Comparison of ENCODE assay signal across 20 cellular contexts in the genomic region with DNA sequence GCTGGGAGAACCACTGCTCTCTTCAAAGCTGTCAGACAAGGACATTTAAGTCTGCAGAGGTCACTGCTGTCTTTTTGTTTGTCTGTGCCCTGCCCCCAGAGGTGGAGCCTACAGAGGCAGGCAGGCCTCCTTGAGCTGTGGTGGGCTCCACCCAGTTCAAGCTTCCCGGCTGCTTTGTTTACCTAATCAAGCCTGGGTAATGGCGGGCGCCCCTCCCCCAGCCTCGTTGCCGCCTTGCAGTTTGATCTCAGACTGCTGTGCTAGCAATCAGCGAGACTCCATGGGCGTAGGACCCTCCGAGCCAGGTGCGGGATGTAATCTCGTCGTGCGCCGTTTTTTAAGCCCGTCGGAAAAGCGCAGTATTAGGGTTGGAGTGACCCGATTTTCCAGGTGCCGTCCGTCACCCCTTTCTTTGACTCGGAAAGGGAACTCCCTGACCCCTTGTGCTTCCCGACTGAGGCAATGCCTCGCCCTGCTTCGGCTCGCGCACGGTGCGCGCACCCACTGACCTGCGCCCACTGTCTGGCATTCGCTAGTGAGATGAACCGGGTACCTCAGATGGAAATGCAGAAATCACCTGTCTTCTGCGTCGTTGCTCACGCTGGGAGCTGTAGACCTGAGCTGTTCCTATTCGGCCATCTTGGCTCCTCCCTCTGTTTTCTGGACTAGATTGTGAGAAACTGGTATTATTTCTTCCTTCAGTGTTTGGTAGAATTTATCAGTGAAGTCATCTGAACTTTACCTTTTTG. TPM values are rescaled to one million over a fixed set of nuclear protein-coding genes. Genes with fewer than 3 reads are reported as not detected.
"Had no signal": no experiment of that assay in that cellular context is flagged by ENCODE, and none has a peak within 500 bp of the region (broad histone marks: within the 10 kb centered on the region; RNA-seq: fewer than 3 reads in every experiment).

No MANE protein-coding gene starts in this region.

RNA-seq across cellular contexts. Expression of gene UGT1A8, which starts 34.0 kb away (rescaled TPM):
- total RNA-seq: activated CD4-positive, alpha-beta T cell treated with anti-CD3 and anti-CD28 coated beads for 36 hours; ascending aorta; cardiac muscle cell; cerebellum; endothelial cell of umbilical vein; fibroblast of lung; heart left ventricle; left lung; lower lobe of right lung; mononuclear cell; myocyte; occipital lobe; pulmonary artery endothelial cell; right atrium auricular region; smooth muscle cell; T-cell; temporal lobe; tibial nerve had no signal
- polyA plus RNA-seq: cardiac muscle cell, endothelial cell of umbilical vein, fibroblast of lung, heart left ventricle, neural cell, smooth muscle cell had no signal

RNA-seq across cellular contexts. Expression of gene UGT1A10, which starts 52.9 kb away (rescaled TPM):
- total RNA-seq: activated CD4-positive, alpha-beta T cell treated with anti-CD3 and anti-CD28 coated beads for 36 hours; ascending aorta; cardiac muscle cell; cerebellum; endothelial cell of umbilical vein; fibroblast of lung; heart left ventricle; left lung; lower lobe of right lung; mononuclear cell; myocyte; occipital lobe; pulmonary artery endothelial cell; right atrium auricular region; smooth muscle cell; T-cell; temporal lobe; tibial nerve; urinary bladder had no signal
- polyA plus RNA-seq: cardiac muscle cell, endothelial cell of umbilical vein, fibroblast of lung, heart left ventricle, neural cell, smooth muscle cell, urinary bladder had no signal
